Comparison of ENCODE assay signal across 8 cellular contexts in the genomic region with DNA sequence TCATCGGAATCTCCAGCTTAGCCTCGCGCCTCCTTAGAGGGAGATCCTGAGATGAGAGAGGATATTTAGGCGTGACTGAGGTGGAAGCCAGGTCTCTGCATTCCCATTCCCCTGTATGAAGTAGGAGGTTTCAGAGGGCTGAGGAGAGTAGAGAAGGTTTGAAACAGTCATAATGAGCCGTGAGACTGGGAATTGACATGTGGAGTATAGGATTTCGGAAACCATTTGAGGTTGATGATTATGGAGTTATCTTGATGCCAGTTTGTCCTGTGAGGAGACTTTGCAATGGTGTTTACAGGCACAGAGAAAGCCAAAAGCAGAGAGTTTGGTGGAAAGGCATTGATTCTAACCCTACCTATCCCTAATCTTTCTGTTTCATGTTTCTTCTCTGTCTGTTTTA. TPM values are rescaled to one million over a fixed set of nuclear protein-coding genes. Genes with fewer than 3 reads are reported as not detected.
DNase-seq lines count a peak whose midpoint lies in the region; ATAC-seq and TF ChIP-seq lines count a peak whose summit lies in the region.

No MANE protein-coding gene starts in this region.

- no peak for ATAC-seq in GM21423 (IDR thresholded peaks at IDR 0.05; ENCODE audit: unreplicated experiment)
- no peak for ATAC-seq in HG03571 (IDR thresholded peaks at IDR 0.05; ENCODE audit: unreplicated experiment)

- no peak overlapping the region for H3K14ac ChIP-seq in trophoblast cell (ENCODE audit: low read length)

- H4K8ac ChIP-seq in trophoblast cell (ENCODE audit: low read depth, low read length), result no peak overlapping the region

- H3K9ac ChIP-seq in ES-I3 (ENCODE audit: low read depth, low read length), result peak overlapping the region; percentile 64; the same call in 1 of the 2 replicates
- no peak overlapping the region for H3K9ac ChIP-seq in trophoblast cell (ENCODE audit: low read length)

- H4K12ac ChIP-seq in trophoblast cell (ENCODE audit: low read depth, low read length), result no peak overlapping the region

- peaks cover 0 to 9% (median 0%) of the 10 kb centered on the region in 4 donors for H3K27me3 ChIP-seq in esophagus muscularis mucosa
- H3K27me3 ChIP-seq in trophoblast cell (ENCODE audit: insufficient read depth, low read length), result no peaks in the 10 kb centered on the region

- H2BK5ac ChIP-seq in trophoblast cell (ENCODE audit: low read depth, low read length, poor library complexity), result no peak overlapping the region

- POLR2A ChIA-PET in OCI-LY7 (lab: Charles Lee), result interaction anchor here (1.2 kb wide), 1 partner anchor 14 kb away, joined by 4 read pairs; no protein-coding TSS in a partner anchor

- no peak overlapping the region for H2BK120ac ChIP-seq in trophoblast cell (ENCODE audit: insufficient read depth, low read length, poor library complexity)

- H3K79me1 ChIP-seq in trophoblast cell (ENCODE audit: low read length), result no peaks in the 10 kb centered on the region

- no peaks in the 10 kb centered on the region for H3K9me2 ChIP-seq in OCI-LY7 (ENCODE audit: insufficient read depth, low read length)

- H4K91ac ChIP-seq in trophoblast cell (ENCODE audit: low read depth, low read length), result no peak overlapping the region

- no peak overlapping the region for H3K18ac ChIP-seq in trophoblast cell (ENCODE audit: low read length)

- H3K36me3 ChIP-seq in ES-I3 (ENCODE audit: insufficient read depth, low read length) (no peaks in the 10 kb centered on the region; the same call in 1 of the 2 replicates), OCI-LY7 (ENCODE audit: insufficient read depth, low read length) (peaks cover 5% of the 10 kb centered on the region; the same call in 1 of the 2 replicates), esophagus muscularis mucosa (no peaks in the 10 kb centered on the region), trophoblast cell (ENCODE audit: control insufficient read depth in 1 of 2, insufficient read depth in 2 of 2, low read length in 2 of 2) (no peaks in the 10 kb centered on the region)

- CTCF ChIA-PET in OCI-LY7 (lab: Charles Lee; ENCODE audit: unreplicated experiment), result no interaction called here

- H3K27ac ChIP-seq in OCI-LY7 (ENCODE audit: low read depth, low read length, poor library complexity, severe bottlenecking) (no peak overlapping the region), esophagus muscularis mucosa (replicated peaks in 1 of 4) (peak overlapping the region; percentile 43 to 75 (median 67)), trophoblast cell (ENCODE audit: low read depth, low read length) (no peak overlapping the region)

- H3K9me3 ChIP-seq in ES-I3 (ENCODE audit: control insufficient read depth, insufficient read depth, low read length) (no peaks in the 10 kb centered on the region), OCI-LY7 (ENCODE audit: low read length) (no peaks in the 10 kb centered on the region), esophagus muscularis mucosa (peaks cover 0 to 8% (median 0%) of the 10 kb centered on the region in 4 donors), trophoblast cell (ENCODE audit: insufficient read depth, low read depth, low read length) (no peaks in the 10 kb centered on the region)

- H3K4me1 ChIP-seq in ES-I3 (ENCODE audit: insufficient read depth, low read length), result peaks cover 28% of the 10 kb centered on the region
- H3K4me1 ChIP-seq in OCI-LY7 (ENCODE audit: insufficient read depth, low read length, poor library complexity, severe bottlenecking), result peaks cover 33% of the 10 kb centered on the region
- peaks cover 7 to 27% (median 17%) of the 10 kb centered on the region in 4 donors for H3K4me1 ChIP-seq in esophagus muscularis mucosa
- H3K4me1 ChIP-seq in trophoblast cell (ENCODE audit: control insufficient read depth in 1 of 2, insufficient read depth in 2 of 2, low read length in 2 of 2), result peaks cover 11 to 14% of the 10 kb centered on the region in 2 experiments

- no peak overlapping the region for H2BK12ac ChIP-seq in trophoblast cell (ENCODE audit: low read length)

- no peak for TF ChIP-seq POLR2A in esophagus muscularis mucosa (IDR thresholded peaks at IDR 0.05; ENCODE audit: low read depth)

- H4K20me1 ChIP-seq in OCI-LY7 (ENCODE audit: insufficient read depth, low read length), result no peaks in the 10 kb centered on the region

- no peak for TF ChIP-seq EP300 in esophagus muscularis mucosa (IDR thresholded peaks at IDR 0.05)

- H2AK5ac ChIP-seq in trophoblast cell (ENCODE audit: low read length), result no peak overlapping the region

- no peak overlapping the region for H3K4ac ChIP-seq in trophoblast cell (ENCODE audit: low read depth, low read length)

- peak overlapping the region; percentile 76 for H3K4me2 ChIP-seq in OCI-LY7 (ENCODE audit: low read length)
- peak overlapping the region; percentile 96 for H3K4me2 ChIP-seq in trophoblast cell (ENCODE audit: low read length)

- intact Hi-C loops in OCI-LY7 (cut with micrococcal nuclease; ENCODE audit: unreplicated experiment), result loop anchor here (5.0 kb wide), 1 partner anchor 67 kb away; no protein-coding TSS in a partner anchor
- intact Hi-C loops in esophagus muscularis mucosa (cut with DNase I), result no loop called here

- DNase-seq in OCI-LY7 (ENCODE audit: low spot score) (no peak), esophagus muscularis mucosa (ENCODE audit: extremely low spot score) (no peak), trophoblast cell (no peak), NCI-H2081 (lab: John Stamatoyannopoulos, UW) (no peak), KG1 (lab: John Stamatoyannopoulos, UW) (no peak)

- peak overlapping the region; percentile 74 for H3K4me3 ChIP-seq in OCI-LY7 (ENCODE audit: low read depth, low read length, poor library complexity, severe bottlenecking)
- peak overlapping the region; percentile 58 to 71 (median 60) for H3K4me3 ChIP-seq in esophagus muscularis mucosa
- no peak overlapping the region for H3K4me3 ChIP-seq in trophoblast cell (ENCODE audit: low read depth, low read length)

- H3K79me2 ChIP-seq in OCI-LY7 (ENCODE audit: insufficient read depth, low read depth, low read length) (peaks cover 8% of the 10 kb centered on the region; the same call in 1 of the 2 replicates), trophoblast cell (ENCODE audit: control insufficient read depth, insufficient read depth, low read length, poor library complexity) (peaks cover 2% of the 10 kb centered on the region)

- no TSS peak for BruUV-seq in OCI-LY7 (replicated peaks; lab: Mats Ljungman, UMichigan)

- H2AFZ ChIP-seq in OCI-LY7 (ENCODE audit: low read length) (no peak overlapping the region), trophoblast cell (ENCODE audit: insufficient read depth, low read length, poor library complexity) (no peak overlapping the region)

- WGBS in esophagus muscularis mucosa, result 68% methylated on average over 6 of the region's 6 CpGs
- no CpG with 5 or more reads among the region's 6 CpGs for WGBS in trophoblast cell (ENCODE audit: extremely low coverage, insufficient coverage, insufficient read length)

- TF ChIP-seq CTCF in OCI-LY7 (conservative IDR thresholded peaks at IDR 0.05; ENCODE audit: low read length), result no peak
- TF ChIP-seq CTCF in esophagus muscularis mucosa (IDR thresholded peaks at IDR 0.05), result no peak

- no peak overlapping the region for H3K23ac ChIP-seq in trophoblast cell (ENCODE audit: low read length)

RNA-seq across cellular contexts. Expression of gene CHST7, which starts 2.0 kb away (rescaled TPM):
- total RNA-seq in OCI-LY7 (2014; rRNA removed; shearing (Covaris generic)), result 5.3 and 7.5 TPM in 2 replicates
- 2.0 and 2.8 TPM in 2 replicates for total RNA-seq in OCI-LY7 (2022)
- 10 to 100 TPM; 12.5 to 20.6 (median 17.2) TPM for total RNA-seq in esophagus muscularis mucosa
- 1.8 and 2.2 TPM in 2 replicates for polyA plus RNA-seq in trophoblast cell (2013)

RNA-seq across cellular contexts. Expression of gene ZNF674, which starts 30.4 kb away (rescaled TPM):
- total RNA-seq in OCI-LY7 (2014; rRNA removed; shearing (Covaris generic)), result 5.4 and 9.8 TPM in 2 replicates
- total RNA-seq in OCI-LY7 (2022) (3.6 and 5.5 TPM in 2 replicates), esophagus muscularis mucosa (1 to 10 TPM; 2.0 to 5.0 (median 2.8) TPM)
- 2.6 and 2.7 TPM in 2 replicates for polyA plus RNA-seq in trophoblast cell (2013)

Comparison
In these comparisons a context has a peak if more than half of its experiments do, and no peak if none do; other contexts are left out.
1. H3K27ac ChIP-seq: peak in esophagus muscularis mucosa (4 of 4); none in OCI-LY7 (single experiment) and trophoblast cell (single experiment).